22 cellular contexts compared by ENCODE assay signal in the genomic region with DNA sequence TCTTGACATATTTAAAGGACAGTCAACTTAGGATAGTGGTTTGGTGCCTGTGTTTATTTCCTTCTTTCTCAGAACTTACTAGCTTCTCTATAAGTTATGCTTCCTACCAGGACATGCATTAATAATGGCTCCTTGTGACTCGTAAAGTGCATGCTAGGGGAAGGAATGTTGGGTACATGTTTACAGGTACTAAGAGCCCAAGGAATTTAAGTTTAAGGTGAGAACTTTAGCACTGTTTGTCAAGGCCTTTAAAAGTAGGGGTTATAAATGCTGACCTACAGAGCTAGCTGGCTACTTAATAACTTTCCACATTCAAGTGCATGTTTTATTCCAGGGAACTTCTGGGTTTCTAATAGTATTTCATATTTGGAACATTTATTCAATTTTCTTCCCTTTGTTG. TPM values are rescaled to one million over a fixed set of nuclear protein-coding genes. Genes with fewer than 3 reads are reported as not detected.
DNase-seq lines count a peak whose midpoint lies in the region; ATAC-seq, FAIRE-seq and TF ChIP-seq lines count a peak whose summit lies in the region.
"Had no signal": no experiment of that assay in that cellular context is flagged by ENCODE, and none has a peak within 500 bp of the region (broad histone marks: within the 10 kb centered on the region; RNA-seq: fewer than 3 reads in every experiment).

A gene (minus strand): TSS at position 101 of the 400 bp plus-strand sequence. CDS start 92 bp downstream, at position 9.

- H3K27me3 ChIP-seq in ACC112 (ENCODE audit: insufficient read depth, low read length) (no peaks in the 10 kb centered on the region), OCI-LY3 (ENCODE audit: low read depth, low read length) (no peaks in the 10 kb centered on the region), bronchial epithelial cell (ENCODE audit: control insufficient read depth, insufficient read depth, low read length) (no peaks in the 10 kb centered on the region), osteoblast (ENCODE audit: insufficient read depth, low read length) (no peaks in the 10 kb centered on the region), colonic mucosa (no peaks in the 10 kb centered on the region), upper lobe of right lung (no peaks in the 10 kb centered on the region)
- H3K27me3 ChIP-seq: BLaER1 had no signal

- intact Hi-C loops in colonic mucosa (cut with DNase I): no loop called here
- intact Hi-C loops in upper lobe of right lung (cut with DNase I): no loop called here

- H4K20me1 ChIP-seq in OCI-LY3 (ENCODE audit: insufficient read depth, low read length) (no peaks in the 10 kb centered on the region), osteoblast (ENCODE audit: insufficient read depth, low read length) (no peaks in the 10 kb centered on the region)
- H4K20me1 ChIP-seq: BLaER1 had no signal

- H2AFZ ChIP-seq in ACC112 (ENCODE audit: low read length, unreplicated experiment) (peak within 1 kb of the TSS; percentile 17), OCI-LY3 (ENCODE audit: low read depth, low read length) (peak within 1 kb of the TSS; percentile 48; the same call in 1 of the 2 replicates), osteoblast (ENCODE audit: low read length) (peak within 1 kb of the TSS; percentile 53)

- H3K9me3 ChIP-seq in OCI-LY3 (ENCODE audit: insufficient read depth, low read length): no peaks in the 10 kb centered on the region
- H3K9me3 ChIP-seq in osteoblast (ENCODE audit: low read depth, low read length): no peaks in the 10 kb centered on the region
- H3K9me3 ChIP-seq in colonic mucosa: no peaks in the 10 kb centered on the region
- no peaks in the 10 kb centered on the region for H3K9me3 ChIP-seq in upper lobe of right lung
- H3K9me3 ChIP-seq: A549, BLaER1 had no signal

- H3K9ac ChIP-seq in OCI-LY3 (ENCODE audit: low read length) (no peak within 1 kb of the TSS), colonic mucosa (ENCODE audit: low read depth in 2 of 2, low read length in 2 of 2) (no peak within 1 kb of the TSS)
- H3K9ac ChIP-seq: BLaER1 had no signal

- H3K27ac ChIP-seq in ACC112 (ENCODE audit: low read depth, low read length) (no peak within 1 kb of the TSS), OCI-LY3 (ENCODE audit: low read length) (no peak within 1 kb of the TSS), osteoblast (ENCODE audit: low read depth, low read length) (no peak within 1 kb of the TSS), colonic mucosa (no peak within 1 kb of the TSS), upper lobe of right lung (no peak within 1 kb of the TSS)
- H3K27ac ChIP-seq: 22Rv1, A549, BLaER1, HL-60 had no signal

- ATAC-seq in upper lobe of right lung: no peak
- ATAC-seq: A549, GM12878 had no signal

- peak; percentile 21 for DNase-seq in bronchial epithelial cell (ENCODE audit: low read depth)
- no peak for DNase-seq in osteoblast (ENCODE audit: insufficient read length, low spot score, missing footprints)
- no peak for DNase-seq in colonic mucosa
- DNase-seq in upper lobe of right lung: no peak
- DNase-seq in SHP77 (lab: John Stamatoyannopoulos, UW): no peak
- DNase-seq: CD4-positive, alpha-beta memory T cell; DMS 273 treated with DMSO at 0.1 percent for 48 hours; DMS53; DND-41; EL; GOT3; H9; IMR-90 had no signal

- peak within 1 kb of the TSS; percentile 49 for H3K4me2 ChIP-seq in OCI-LY3 (ENCODE audit: low read length)
- no peak within 1 kb of the TSS for H3K4me2 ChIP-seq in osteoblast (ENCODE audit: insufficient read depth, low read length)
- H3K4me2 ChIP-seq: A549, BLaER1 had no signal

- no peaks in the 10 kb centered on the region for H3K79me2 ChIP-seq in ACC112 (ENCODE audit: control insufficient read depth, insufficient read depth, low read length, unreplicated experiment)
- H3K79me2 ChIP-seq in OCI-LY3 (ENCODE audit: low read length): no peaks in the 10 kb centered on the region
- no peaks in the 10 kb centered on the region for H3K79me2 ChIP-seq in osteoblast (ENCODE audit: insufficient read depth, low read length)

- peak; percentile 62 for FAIRE-seq in bronchial epithelial cell (lab: Jason Lieb, UNC)
- FAIRE-seq: A549, GM12878, HTR-8/SVneo had no signal

- no peaks in the 10 kb centered on the region for H3K4me1 ChIP-seq in ACC112 (ENCODE audit: control insufficient read depth, insufficient read depth, low read length, unreplicated experiment)
- H3K4me1 ChIP-seq in OCI-LY3 (ENCODE audit: low read length): peaks cover 15% of the 10 kb centered on the region
- H3K4me1 ChIP-seq in osteoblast (ENCODE audit: insufficient read depth, low read length): no peaks in the 10 kb centered on the region
- H3K4me1 ChIP-seq in colonic mucosa: no peaks in the 10 kb centered on the region
- H3K4me1 ChIP-seq in upper lobe of right lung: no peaks in the 10 kb centered on the region

- H3K36me3 ChIP-seq in ACC112 (ENCODE audit: insufficient read depth, low read length) (no peaks in the 10 kb centered on the region), OCI-LY3 (replicated peaks; ENCODE audit: low read depth, low read length) (no peaks in the 10 kb centered on the region), bronchial epithelial cell (ENCODE audit: control insufficient read depth, insufficient read depth, low read length) (no peaks in the 10 kb centered on the region), osteoblast (ENCODE audit: insufficient read depth, low read length) (no peaks in the 10 kb centered on the region), colonic mucosa (no peaks in the 10 kb centered on the region), upper lobe of right lung (no peaks in the 10 kb centered on the region)
- H3K36me3 ChIP-seq: BLaER1 had no signal

- TF ChIP-seq CTCF in OCI-LY3 (IDR thresholded peaks at IDR 0.05; ENCODE audit: low read depth, low read length) (no peak), bronchial epithelial cell (IDR thresholded peaks at IDR 0.05; ENCODE audit: insufficient read depth, low read length, severe bottlenecking) (no peak), osteoblast (IDR thresholded peaks at IDR 0.05; ENCODE audit: extremely low read depth, low read depth, low read length) (no peak), colonic mucosa (IDR thresholded peaks at IDR 0.05) (no peak), upper lobe of right lung (IDR thresholded peaks at IDR 0.05) (no peak)

- H3K4me3 ChIP-seq in ACC112 (ENCODE audit: low read depth, low read length) (no peak within 1 kb of the TSS), OCI-LY3 (ENCODE audit: low read length) (peak within 1 kb of the TSS; percentile 13; the same call in 1 of the 2 replicates), bronchial epithelial cell (ENCODE audit: low read depth, low read length) (no peak within 1 kb of the TSS), osteoblast (ENCODE audit: insufficient read depth, low read length) (no peak within 1 kb of the TSS), colonic mucosa (no peak within 1 kb of the TSS), upper lobe of right lung (no peak within 1 kb of the TSS)
- H3K4me3 ChIP-seq: A549, BLaER1, GM12878 had no signal

RNA-seq across cellular contexts. Expression of the gene that starts here (rescaled TPM):
- total RNA-seq in bronchial epithelial cell (not detected in 2 replicates), osteoblast (not detected in 2 replicates), colonic mucosa (not detected), upper lobe of right lung (not detected)
- total RNA-seq: CD4-positive, alpha-beta memory T cell; G401; GM12878; H9; IMR-90 had no signal

Comparison
In these comparisons a context has a peak if more than half of its experiments do, and no peak if none do; other contexts are left out.
1. Peak in DNase-seq in bronchial epithelial cell; RNA of the gene not detected or under 1 TPM.